8 cellular contexts compared by ENCODE assay signal in genomic region chr9:131393622-131394463, GRCh38. TPM values are rescaled to one million over a fixed set of nuclear protein-coding genes. Genes with fewer than 3 reads are reported as not detected.
DNase-seq lines count a peak whose midpoint lies in the region; ATAC-seq, FAIRE-seq and TF ChIP-seq lines count a peak whose summit lies in the region.

Gene PRRC2B, plus strand, starts transcription at chr9:131394086. Its CDS starts 36,059 bp downstream, at chr9:131430145.

- no peak for FAIRE-seq in D721Med (lab: Jason Lieb, UNC)

- DNase-seq in D721Med (ENCODE audit: insufficient read length, low spot score) (peak; percentile 80), Kasumi-1 (lab: John Stamatoyannopoulos, UW) (peak; percentile 75 to 77), SK-N-DZ (ENCODE audit: low spot score) (peak; percentile 94), globus pallidus (ENCODE audit: low spot score) (peak; percentile 84), nucleus accumbens (lab: John Stamatoyannopoulos, UW) (peak in 51 of 56 donors; percentile 35 to 90 (median 75)), superior temporal gyrus (ENCODE audit: extremely low spot score) (peak; percentile 75)
- DNase-seq in activated naive CD4-positive, alpha-beta T cell treated with anti-CD3 and anti-CD28 coated beads, Interleukin-2, amount 50 U/mL, for 16 hours, result peak; percentile 86

- TF ChIP-seq CTCF in D721Med (IDR thresholded peaks at IDR 0.05; ENCODE audit: insufficient read depth, missing control alignments), result peak; percentile 40

- ATAC-seq in GM21526 (IDR thresholded peaks at IDR 0.05; ENCODE audit: low FRiP score, unreplicated experiment), result peak; percentile 40

RNA-seq across cellular contexts. Expression of gene PRRC2B, which starts in this region (rescaled TPM):
- polyA plus RNA-seq in SK-N-DZ (2014; cell fraction: cytosol; rRNA removed), result 81.2 and 95.5 TPM in 2 replicates
- polyA plus RNA-seq in SK-N-DZ (2014; cell fraction: nucleus; rRNA removed), result 79.4 and 130 TPM in 2 replicates

Comparison
In these comparisons a context has a peak if more than half of its experiments do, and no peak if none do; other contexts are left out.
1. Peak in every context shown above with its lines: DNase-seq and ATAC-seq.